In genomic region chr10:69957516-69958231, GRCh38 we compare ENCODE assay signal across 13 cellular contexts.
DNase-seq lines count a peak whose midpoint lies in the region; ATAC-seq and TF ChIP-seq lines count a peak whose summit lies in the region.
"Had no signal": no experiment of that assay in that cellular context is flagged by ENCODE, and none has a peak within 500 bp of the region (broad histone marks: within the 10 kb centered on the region; RNA-seq: fewer than 3 reads in every experiment).

No MANE protein-coding gene starts in this region.

- DNase-seq in IMR-90 (no peak), endothelial cell (ENCODE audit: low spot score) (no peak), sciatic nerve (ENCODE audit: low spot score) (peak; percentile 41), T-helper 9 cell (no peak), RKO (ENCODE audit: low spot score) (no peak), NOMO-1 treated with dmso at 0.1 percent for 144 hours (lab: John Stamatoyannopoulos, UW; ENCODE audit: unreplicated experiment) (no peak)
- DNase-seq in activated CD4-positive, alpha-beta T cell treated with anti-CD3 and anti-CD28 coated beads, Interleukin-2, amount 10 ng/mL, durations not matched to agents 24 days and 14 days = no peak
- DNase-seq: NCI-H1105, NCI-H748 treated with DMSO at 0.1 percent for 48 hours had no signal

- H2BK120ac ChIP-seq in IMR-90 (ENCODE audit: low read depth, low read length) = no peak overlapping the region

- no peak overlapping the region for H3K9ac ChIP-seq in IMR-90 (ENCODE audit: low read depth, low read length)
- H3K9ac ChIP-seq: KMS-11 had no signal

- ATAC-seq in IMR-90 (ENCODE audit: low read depth) = no peak
- ATAC-seq in sciatic nerve = no peak

- TF ChIP-seq CTCF in C4-2B (conservative IDR thresholded peaks at IDR 0.05) = 0 out of 2 replicates have a peak, but pooled peaks have one; percentile 40
- TF ChIP-seq CTCF in IMR-90 (conservative IDR thresholded peaks at IDR 0.05; ENCODE audit: low read depth, low read length) = no peak
- TF ChIP-seq CTCF in endothelial cell (IDR thresholded peaks at IDR 0.05; ENCODE audit: unreplicated experiment) = no peak

- no TSS peak for BruUV-seq in IMR-90 (replicated peaks; lab: Mats Ljungman, UMichigan)

- peaks cover 4% of the 10 kb centered on the region; the same call in 1 of the 2 replicates for H3K4me1 ChIP-seq in IMR-90 (ENCODE audit: control insufficient read depth, insufficient read depth, low read length)

- TF ChIP-seq RAD21 in IMR-90 (IDR thresholded peaks at IDR 0.05; ENCODE audit: low read length) = no peak

- peaks cover 8% of the 10 kb centered on the region for H3K4me1 Mint-ChIP-seq in endothelial cell (ENCODE audit: unreplicated experiment)
- no peaks in the 10 kb centered on the region for H3K4me1 Mint-ChIP-seq in activated CD4-positive, alpha-beta T cell treated with anti-CD3 and anti-CD28 coated beads, Interleukin-2, amount 10 ng/mL, durations not matched to agents 24 days and 14 days

- no peak overlapping the region for H4K91ac ChIP-seq in IMR-90 (ENCODE audit: insufficient read depth, low read depth, low read length)

- H2AFZ ChIP-seq in IMR-90 (replicated peaks; ENCODE audit: low read length, poor library complexity) = no peak overlapping the region

- no peak for TF ChIP-seq POLR2A in IMR-90 (IDR thresholded peaks at IDR 0.05; ENCODE audit: low read depth, low read length)

- H4K20me1 ChIP-seq in IMR-90 (ENCODE audit: insufficient read depth, low read length) = no peaks in the 10 kb centered on the region

- H2AK5ac ChIP-seq in IMR-90 (ENCODE audit: low read depth, low read length) = no peak overlapping the region

- H3K27ac ChIP-seq in C4-2B (no peak overlapping the region), IMR-90 (ENCODE audit: insufficient read depth, low read length) (no peak overlapping the region)
- H3K27ac ChIP-seq: HL-60, KMS-11 had no signal

- H3K4me2 ChIP-seq in IMR-90 (ENCODE audit: low read depth, low read length) = no peak overlapping the region
- H3K4me2 ChIP-seq: KMS-11 had no signal

- peak overlapping the region; percentile 44 for H3K4me3 Mint-ChIP-seq in endothelial cell (ENCODE audit: unreplicated experiment)
- H3K4me3 Mint-ChIP-seq in activated CD4-positive, alpha-beta T cell treated with anti-CD3 and anti-CD28 coated beads, Interleukin-2, amount 10 ng/mL, durations not matched to agents 24 days and 14 days = no peak overlapping the region
- H3K4me3 Mint-ChIP-seq: HFFc6 had no signal

- H4K8ac ChIP-seq in IMR-90 (ENCODE audit: low read depth in 2 of 2, low read length in 2 of 2) = no peak overlapping the region

- no peaks in the 10 kb centered on the region for H3K9me3 Mint-ChIP-seq in endothelial cell (ENCODE audit: unreplicated experiment)
- H3K9me3 Mint-ChIP-seq in activated CD4-positive, alpha-beta T cell treated with anti-CD3 and anti-CD28 coated beads, Interleukin-2, amount 10 ng/mL, durations not matched to agents 24 days and 14 days = no peaks in the 10 kb centered on the region
- H3K9me3 Mint-ChIP-seq: HFFc6 had no signal

- in situ Hi-C loops in IMR-90 (cut with MboI; ENCODE audit: low sequenced_read_pairs) = no loop called here

- H3K4me3 ChIP-seq in IMR-90 (ENCODE audit: insufficient read depth, low read depth, low read length) = no peak overlapping the region

- WGBS in IMR-90 (ENCODE audit: extremely low coverage in 2 of 2, insufficient read length in 1 of 2), 2 experiments = 95% methylated on average over 3 of the region's 8 CpGs; no CpG with 5 or more reads in 1 of the 2 experiments

- intact Hi-C loops in IMR-90 (cut with micrococcal nuclease) = no loop called here
- intact Hi-C loops in sciatic nerve (cut with DNase I) = no loop called here
- intact Hi-C loops in activated CD4-positive, alpha-beta T cell treated with anti-CD3 and anti-CD28 coated beads, Interleukin-2, amount 10 ng/mL, durations not matched to agents 24 days and 14 days (cut with micrococcal nuclease) = no loop called here

- no peak overlapping the region for H3K27ac Mint-ChIP-seq in endothelial cell (ENCODE audit: unreplicated experiment)
- no peak overlapping the region for H3K27ac Mint-ChIP-seq in activated CD4-positive, alpha-beta T cell treated with anti-CD3 and anti-CD28 coated beads, Interleukin-2, amount 10 ng/mL, durations not matched to agents 24 days and 14 days
- H3K27ac Mint-ChIP-seq: HFFc6 had no signal

- no peak overlapping the region for H2BK20ac ChIP-seq in IMR-90 (ENCODE audit: low read depth, low read length)

- POLR2A ChIA-PET in IMR-90 (lab: Charles Lee; ENCODE audit: unreplicated experiment) = no interaction called here

- H3K79me1 ChIP-seq in IMR-90 (ENCODE audit: low read depth in 1 of 2, low read length in 2 of 2) = no peaks in the 10 kb centered on the region

- H3K23ac ChIP-seq in IMR-90 (ENCODE audit: low read depth, low read length) = no peak overlapping the region

- 0 out of 2 replicates have a peak, but pooled peaks cover 2% of the 10 kb centered on the region for H3K36me3 ChIP-seq in IMR-90 (ENCODE audit: control insufficient read depth, insufficient read depth, low read length)

- H4K5ac ChIP-seq in IMR-90 (ENCODE audit: low read depth, low read length) = no peak overlapping the region

- H3K18ac ChIP-seq in IMR-90 (ENCODE audit: low read depth, low read length) = no peak overlapping the region

- peaks cover 7% of the 10 kb centered on the region for H3K36me3 Mint-ChIP-seq in endothelial cell (ENCODE audit: low read depth, unreplicated experiment)
- H3K36me3 Mint-ChIP-seq in activated CD4-positive, alpha-beta T cell treated with anti-CD3 and anti-CD28 coated beads, Interleukin-2, amount 10 ng/mL, durations not matched to agents 24 days and 14 days (ENCODE audit: low read depth) = no peaks in the 10 kb centered on the region

- H2BK15ac ChIP-seq in IMR-90 (ENCODE audit: low read depth, low read length) = no peak overlapping the region

- no peak overlapping the region for H3K14ac ChIP-seq in IMR-90 (replicated peaks; ENCODE audit: low read depth, low read length)

- H3K9me1 ChIP-seq in IMR-90 (ENCODE audit: insufficient read depth, low read length) = peaks cover 5% of the 10 kb centered on the region; the same call in 1 of the 2 replicates

- H2BK5ac ChIP-seq in IMR-90 (ENCODE audit: low read depth, low read length, poor library complexity, severe bottlenecking) = no peak overlapping the region

- H3K4ac ChIP-seq in IMR-90 (ENCODE audit: low read depth, low read length) = no peak overlapping the region

- H3K56ac ChIP-seq in IMR-90 (ENCODE audit: extremely low read depth, insufficient read depth, low read length) = no peak overlapping the region

- dilution Hi-C loops in IMR-90 (cut with HindIII; ENCODE audit: low sequenced_read_pairs, unreplicated experiment) = no loop called here

- CTCF ChIA-PET in IMR-90 (lab: Yijun Ruan, JAX) = interaction anchor here (0.7 to 1.9 kb wide), 6 partner anchors 9 to 104 kb away, joined by 3 to 9 read pairs (median 6); partner anchors contain the start of gene MACROH2A2

- peak overlapping the region; percentile 44 for H2AK9ac ChIP-seq in IMR-90 (replicated peaks; ENCODE audit: low read depth, low read length, poor library complexity)

- peaks cover 8% of the 10 kb centered on the region for H3K27me3 Mint-ChIP-seq in endothelial cell (ENCODE audit: unreplicated experiment)
- peaks cover 9% of the 10 kb centered on the region for H3K27me3 Mint-ChIP-seq in activated CD4-positive, alpha-beta T cell treated with anti-CD3 and anti-CD28 coated beads, Interleukin-2, amount 10 ng/mL, durations not matched to agents 24 days and 14 days

- H3K27me3 ChIP-seq in IMR-90 (ENCODE audit: control insufficient read depth, insufficient read depth, low read length) = no peaks in the 10 kb centered on the region

- H3K9me3 ChIP-seq in IMR-90 (ENCODE audit: control insufficient read depth, insufficient read depth, low read length) = no peaks in the 10 kb centered on the region

TF ChIP-seq in IMR-90, 13 proteins besides CTCF, POLR2A, EP300 and RAD21:
- no peak for TF ChIP-seq NFE2L2 (IDR thresholded peaks at IDR 0.05; ENCODE audit: low read depth, low read length)
- TF ChIP-seq CEBPB (IDR thresholded peaks at IDR 0.05; ENCODE audit: low read depth, low read length) = no peak
- TF ChIP-seq CHD1 (IDR thresholded peaks at IDR 0.05; ENCODE audit: low read depth, low read length) = no peak
- no peak for TF ChIP-seq BHLHE40 (IDR thresholded peaks at IDR 0.05; ENCODE audit: low read depth, low read length)
- no peak for TF ChIP-seq USF2 (IDR thresholded peaks at IDR 0.05; ENCODE audit: low read depth, low read length)
- TF ChIP-seq MAFK (IDR thresholded peaks at IDR 0.05; ENCODE audit: low read depth, low read length) = no peak
- no peak for TF ChIP-seq SMC3 (IDR thresholded peaks at IDR 0.05; ENCODE audit: low read depth, low read length)
- TF ChIP-seq FOS (IDR thresholded peaks at IDR 0.05; ENCODE audit: low read depth, low read length) = no peak
- TF ChIP-seq ELK1 (IDR thresholded peaks at IDR 0.05; ENCODE audit: borderline replicate concordance, low read depth, low read length) = no peak
- TF ChIP-seq RCOR1 (IDR thresholded peaks at IDR 0.05; ENCODE audit: insufficient replicate concordance, low read length) = no peak
- no peak for TF ChIP-seq MAZ (IDR thresholded peaks at IDR 0.05; ENCODE audit: borderline replicate concordance, low read depth, low read length)
- TF ChIP-seq RFX5 (IDR thresholded peaks at IDR 0.05; ENCODE audit: low read depth, low read length) = no peak
- TF ChIP-seq MXI1 (IDR thresholded peaks at IDR 0.05; ENCODE audit: borderline replicate concordance, low read depth, low read length) = no peak
